Comparison of ENCODE assay signal across 18 cellular contexts in genomic region chr18:21484851-21485636, GRCh38.
DNase-seq lines count a peak whose midpoint lies in the region; ATAC-seq and TF ChIP-seq lines count a peak whose summit lies in the region.
"Had no signal": no experiment of that assay in that cellular context is flagged by ENCODE, and none has a peak within 500 bp of the region (broad histone marks: within the 10 kb centered on the region; RNA-seq: fewer than 3 reads in every experiment).

No MANE protein-coding gene starts in this region.

- H3K4me1 Mint-ChIP-seq in T-helper 17 cell: peaks cover 2% of the 10 kb centered on the region
- H3K4me1 Mint-ChIP-seq in stimulated activated effector memory CD8-positive, alpha-beta T cell treated with anti-CD3 and anti-CD28 coated beads, Interleukin-12 subunit alpha, Interleukin-12 subunit beta, amount 100 ng/mL, for 72 hours: no peaks in the 10 kb centered on the region

- no peaks in the 10 kb centered on the region for H3K9me2 ChIP-seq in Loucy (replicated peaks; ENCODE audit: low read depth, low read length)

- no peak for ATAC-seq in T-helper 17 cell
- no peak for ATAC-seq in stimulated activated effector memory CD8-positive, alpha-beta T cell treated with anti-CD3 and anti-CD28 coated beads, Interleukin-12 subunit alpha, Interleukin-12 subunit beta, amount 100 ng/mL, for 72 hours
- ATAC-seq: esophagus mucosa; Right ventricle myocardium inferior; stimulated activated naive CD8-positive, alpha-beta T cell treated with anti-CD3 and anti-CD28 coated beads, Interleukin-15, Interleukin-2, amounts not matched to agents 100 U/mL and 50 U/mL, for 24 hours had no signal

- H4K20me1 ChIP-seq in Loucy (ENCODE audit: insufficient read depth, low read length, poor library complexity, severe bottlenecking): no peaks in the 10 kb centered on the region
- H4K20me1 ChIP-seq: BLaER1 had no signal

- peaks cover 32% of the 10 kb centered on the region for H3K27me3 Mint-ChIP-seq in T-helper 17 cell
- H3K27me3 Mint-ChIP-seq: progenitor cell of endocrine pancreas had no signal

- DNase-seq in EL: peak; percentile 38
- DNase-seq in brain microvascular endothelial cell: peak; percentile 3
- DNase-seq in T-helper 17 cell: no peak
- DNase-seq in ACHN: no peak
- DNase-seq in stimulated activated effector memory CD8-positive, alpha-beta T cell treated with anti-CD3 and anti-CD28 coated beads, Interleukin-12 subunit alpha, Interleukin-12 subunit beta, amount 100 ng/mL, for 72 hours (ENCODE audit: low spot score in 2 of 2): no peak
- DNase-seq in stimulated activated CD4-positive, alpha-beta T cell treated with anti-CD3 and anti-CD28 coated beads, Interleukin-1b, Interleukin-23, amount 100 ng/mL, for 48 hours: no peak
- DNase-seq: activated naive CD4-positive, alpha-beta T cell treated with anti-CD3 and anti-CD28 coated beads for 36 hours; cerebellar nuclear complex; midbrain; NCI-H1105; stimulated activated CD4-positive, alpha-beta T cell treated with anti-CD3 and anti-CD28 coated beads, Interleukin-4, amount 100 ng/mL, for 4 hours; stimulated activated naive CD8-positive, alpha-beta T cell treated with anti-CD3 and anti-CD28 coated beads, Interleukin-15, Interleukin-2, amounts not matched to agents 100 U/mL and 50 U/mL, for 24 hours had no signal

- no peak overlapping the region for H3K4me3 Mint-ChIP-seq in T-helper 17 cell
- no peak overlapping the region for H3K4me3 Mint-ChIP-seq in stimulated activated effector memory CD8-positive, alpha-beta T cell treated with anti-CD3 and anti-CD28 coated beads, Interleukin-12 subunit alpha, Interleukin-12 subunit beta, amount 100 ng/mL, for 72 hours
- H3K4me3 Mint-ChIP-seq: activated naive CD4-positive, alpha-beta T cell treated with anti-CD3 and anti-CD28 coated beads for 36 hours had no signal

- H3K4me1 ChIP-seq in Loucy (ENCODE audit: insufficient read depth, low read length, poor library complexity, severe bottlenecking) (peaks cover 8% of the 10 kb centered on the region), mesodermal cell (ENCODE audit: control insufficient read depth, insufficient read depth, low read length, poor library complexity, severe bottlenecking) (peaks cover 9% of the 10 kb centered on the region)
- H3K4me1 ChIP-seq: BLaER1 had no signal

- no peaks in the 10 kb centered on the region for H3K27me3 ChIP-seq in Loucy (ENCODE audit: insufficient read depth, low read length, poor library complexity, severe bottlenecking)
- no peaks in the 10 kb centered on the region for H3K27me3 ChIP-seq in brain microvascular endothelial cell (replicated peaks)
- H3K27me3 ChIP-seq: BLaER1 had no signal

- peak overlapping the region; percentile 79 for H2AFZ ChIP-seq in Loucy (ENCODE audit: low read length)

- H3F3A ChIP-seq in Loucy (ENCODE audit: low read depth): no peaks in the 10 kb centered on the region

- TF ChIP-seq CTCF in Loucy (conservative IDR thresholded peaks at IDR 0.05; ENCODE audit: low read length) (no peak), brain microvascular endothelial cell (IDR thresholded peaks at IDR 0.05; ENCODE audit: low read depth, low read length, missing control alignments) (no peak)

- no peaks in the 10 kb centered on the region for H3K36me3 Mint-ChIP-seq in T-helper 17 cell (ENCODE audit: low read depth)
- no peaks in the 10 kb centered on the region for H3K36me3 Mint-ChIP-seq in stimulated activated effector memory CD8-positive, alpha-beta T cell treated with anti-CD3 and anti-CD28 coated beads, Interleukin-12 subunit alpha, Interleukin-12 subunit beta, amount 100 ng/mL, for 72 hours

- 89 to 94% methylated on average over 2 to 3 of the region's 7 CpGs for WGBS in mesodermal cell (ENCODE audit: insufficient coverage in 2 of 2), 2 experiments

- peak overlapping the region; percentile 32 for H3K27ac ChIP-seq in brain microvascular endothelial cell
- peak overlapping the region; percentile 31 for H3K27ac ChIP-seq in mesodermal cell (ENCODE audit: low read depth, low read length, severe bottlenecking)
- H3K27ac ChIP-seq: BLaER1 had no signal

- no peak overlapping the region for H3K9ac ChIP-seq in Loucy (ENCODE audit: low read depth, low read length, poor library complexity, severe bottlenecking)
- H3K9ac ChIP-seq: BLaER1 had no signal

- no peaks in the 10 kb centered on the region for H3K79me2 ChIP-seq in Loucy (ENCODE audit: insufficient read depth, low read length)

- H3K27ac Mint-ChIP-seq in T-helper 17 cell: no peak overlapping the region
- H3K27ac Mint-ChIP-seq in stimulated activated effector memory CD8-positive, alpha-beta T cell treated with anti-CD3 and anti-CD28 coated beads, Interleukin-12 subunit alpha, Interleukin-12 subunit beta, amount 100 ng/mL, for 72 hours: no peak overlapping the region
- H3K27ac Mint-ChIP-seq: activated naive CD4-positive, alpha-beta T cell treated with anti-CD3 and anti-CD28 coated beads for 36 hours; progenitor cell of endocrine pancreas had no signal

- H3K4me3 ChIP-seq in Loucy (ENCODE audit: low read length, poor library complexity, severe bottlenecking) (no peak overlapping the region), brain microvascular endothelial cell (ENCODE audit: low read depth, low read length) (no peak overlapping the region), mesodermal cell (ENCODE audit: extremely low read depth, insufficient read depth, low read length, poor library complexity, severe bottlenecking) (no peak overlapping the region)
- H3K4me3 ChIP-seq: BLaER1 had no signal

- H3K36me3 ChIP-seq in Loucy (ENCODE audit: insufficient read depth, low read length): no peaks in the 10 kb centered on the region
- H3K36me3 ChIP-seq in brain microvascular endothelial cell (replicated peaks): no peaks in the 10 kb centered on the region
- H3K36me3 ChIP-seq in mesodermal cell (ENCODE audit: control insufficient read depth, insufficient read depth, low read length): peaks cover 26% of the 10 kb centered on the region
- H3K36me3 ChIP-seq: BLaER1 had no signal

- H3K9me3 ChIP-seq in Loucy (ENCODE audit: insufficient read depth, low read depth, low read length) (no peaks in the 10 kb centered on the region), mesodermal cell (ENCODE audit: control insufficient read depth, low read length) (no peaks in the 10 kb centered on the region), T-helper 17 cell (ENCODE audit: control insufficient read depth, low read length, poor library complexity, severe bottlenecking) (no peaks in the 10 kb centered on the region)
- H3K9me3 ChIP-seq: BLaER1 had no signal

- peak overlapping the region; percentile 50 for H3K4me2 ChIP-seq in Loucy (ENCODE audit: low read depth, low read length, poor library complexity, severe bottlenecking)
- H3K4me2 ChIP-seq: BLaER1 had no signal

- in situ Hi-C loops in brain microvascular endothelial cell (cut with HindIII; ENCODE audit: low pct_ligation_motif_present, low sequenced_read_pairs): no loop called here
- in situ Hi-C loops in ACHN (cut with HindIII; ENCODE audit: low pct_ligation_motif_present, low pct_unique_long_range_greater_than_20kb, low sequenced_read_pairs): no loop called here

- no peaks in the 10 kb centered on the region for H3K9me3 Mint-ChIP-seq in stimulated activated effector memory CD8-positive, alpha-beta T cell treated with anti-CD3 and anti-CD28 coated beads, Interleukin-12 subunit alpha, Interleukin-12 subunit beta, amount 100 ng/mL, for 72 hours
- H3K9me3 Mint-ChIP-seq: activated naive CD4-positive, alpha-beta T cell treated with anti-CD3 and anti-CD28 coated beads for 36 hours had no signal

Comparison
In these comparisons a context has a peak if more than half of its experiments do, and no peak if none do; other contexts are left out.
1. DNase-seq: peak in EL (single experiment) and brain microvascular endothelial cell (single experiment); none in T-helper 17 cell (0 of 3), ACHN (single experiment), stimulated activated effector memory CD8-positive, alpha-beta T cell treated with anti-CD3 and anti-CD28 coated beads, Interleukin-12 subunit alpha, Interleukin-12 subunit beta, amount 100 ng/mL, for 72 hours (0 of 2) and stimulated activated CD4-positive, alpha-beta T cell treated with anti-CD3 and anti-CD28 coated beads, Interleukin-1b, Interleukin-23, amount 100 ng/mL, for 48 hours (single experiment).